12 cellular contexts compared by ENCODE assay signal in the genomic region with DNA sequence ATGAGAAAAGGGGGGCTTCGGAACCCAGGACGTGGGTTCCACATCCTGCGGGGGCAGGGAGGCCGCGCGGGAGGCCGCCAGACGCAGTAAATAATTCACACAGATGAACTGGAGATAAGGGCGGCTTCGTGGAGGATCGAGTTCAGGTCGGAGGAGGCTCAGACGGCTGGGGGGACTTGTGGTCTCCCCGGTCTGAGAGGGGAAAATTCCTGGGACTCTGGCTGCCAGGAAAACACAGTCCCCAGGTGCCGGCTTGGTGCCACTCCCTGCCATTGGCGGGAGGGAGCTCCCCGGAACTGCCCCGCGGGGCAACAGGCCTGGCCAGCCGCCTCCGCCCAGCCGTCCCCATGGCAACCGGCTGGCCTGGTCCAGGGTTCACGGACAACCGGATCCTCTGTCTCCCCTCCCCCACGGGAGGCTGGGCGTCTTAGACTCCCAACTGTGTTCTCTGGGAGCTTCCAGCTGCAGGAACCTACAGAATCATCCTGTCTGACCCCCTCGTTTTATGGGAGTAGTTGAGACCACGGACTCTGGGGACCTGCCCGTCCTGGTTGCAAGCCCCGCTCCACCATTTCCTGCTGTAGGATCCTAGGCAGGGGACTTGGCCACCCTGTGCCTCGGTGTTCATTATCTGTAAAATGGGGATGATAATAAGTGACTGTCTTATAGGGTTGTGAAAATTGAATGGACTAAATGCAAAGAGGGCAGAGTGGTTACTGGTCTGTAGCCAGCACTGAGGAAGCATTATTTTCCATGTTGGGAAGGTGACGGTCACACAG. TPM values are rescaled to one million over a fixed set of nuclear protein-coding genes. Genes with fewer than 3 reads are reported as not detected.
DNase-seq lines count a peak whose midpoint lies in the region; ATAC-seq, FAIRE-seq and TF ChIP-seq lines count a peak whose summit lies in the region.
"Had no signal": no experiment of that assay in that cellular context is flagged by ENCODE, and none has a peak within 500 bp of the region (broad histone marks: within the 10 kb centered on the region; RNA-seq: fewer than 3 reads in every experiment).

No MANE protein-coding gene starts in this region.

- H3K36me3 ChIP-seq in ES-I3 (ENCODE audit: insufficient read depth, low read length) = no peaks in the 10 kb centered on the region
- H3K36me3 ChIP-seq in RWPE2 (ENCODE audit: low read depth) = no peaks in the 10 kb centered on the region
- no peaks in the 10 kb centered on the region for H3K36me3 ChIP-seq in parathyroid adenoma (ENCODE audit: control insufficient read depth, insufficient read depth, low read length)
- H3K36me3 ChIP-seq: thyroid gland had no signal

- no peak for FAIRE-seq in HTR-8/SVneo (lab: Jason Lieb, UNC)

- DNase-seq in RWPE2 (ENCODE audit: low spot score) (no peak), left cardiac atrium (peak; percentile 53), HTR-8/SVneo (ENCODE audit: insufficient read length, low spot score) (no peak), GM19240 (ENCODE audit: insufficient read length, low spot score) (no peak)
- no peak for DNase-seq in effector CD4-positive, alpha-beta T cell
- DNase-seq: activated CD4-positive, alpha-beta T cell treated with anti-CD3 and anti-CD28 coated beads for 48 hours; dermis blood vessel endothelial cell; NCI-H1436 treated with DMSO at 0.1 percent for 48 hours had no signal

- H3K27ac ChIP-seq in RWPE2 (ENCODE audit: poor library complexity, severe bottlenecking) (no peak overlapping the region), parathyroid adenoma (peak overlapping the region; percentile 80)
- H3K27ac ChIP-seq: thyroid gland had no signal

- intact Hi-C loops in left cardiac atrium (cut with DNase I) = no loop called here

- peaks cover 2% of the 10 kb centered on the region for H3K79me2 ChIP-seq in parathyroid adenoma

- H3K4me3 ChIP-seq in RWPE2 (ENCODE audit: severe bottlenecking) = no peak overlapping the region
- peak overlapping the region; percentile 26 for H3K4me3 ChIP-seq in parathyroid adenoma (ENCODE audit: low read depth, low read length)
- H3K4me3 ChIP-seq: thyroid gland had no signal

- H2AFZ ChIP-seq in parathyroid adenoma = peak overlapping the region; percentile 74

- H3K27me3 ChIP-seq in RWPE2 (ENCODE audit: insufficient read depth, poor library complexity, severe bottlenecking) = no peaks in the 10 kb centered on the region
- H3K27me3 ChIP-seq in parathyroid adenoma (ENCODE audit: control insufficient read depth, insufficient read depth, low read length) = no peaks in the 10 kb centered on the region
- H3K27me3 ChIP-seq: thyroid gland had no signal

- H3K4me2 ChIP-seq in parathyroid adenoma (ENCODE audit: low read length) = peak overlapping the region; percentile 61

- H3K4me1 ChIP-seq in ES-I3 (ENCODE audit: insufficient read depth, low read length) (peaks cover 28% of the 10 kb centered on the region), RWPE2 (ENCODE audit: insufficient read depth, poor library complexity, severe bottlenecking) (peaks cover 18% of the 10 kb centered on the region), parathyroid adenoma (peaks cover 17% of the 10 kb centered on the region)
- H3K4me1 ChIP-seq: thyroid gland had no signal

- TF ChIP-seq CTCF in RWPE2 (IDR thresholded peaks at IDR 0.05; ENCODE audit: poor library complexity, severe bottlenecking) (no peak), parathyroid adenoma (IDR thresholded peaks at IDR 0.05) (no peak)

- ATAC-seq in RWPE2 (ENCODE audit: low read depth) (0 out of 3 replicates have a peak, but pooled peaks have one; percentile 10), left cardiac atrium (peak; percentile 39 to 59), GM21423 (IDR thresholded peaks at IDR 0.05; ENCODE audit: unreplicated experiment) (no peak)

- H3K9me3 ChIP-seq in ES-I3 (ENCODE audit: control insufficient read depth, insufficient read depth, low read length) (no peaks in the 10 kb centered on the region), RWPE2 (ENCODE audit: severe bottlenecking) (no peaks in the 10 kb centered on the region), parathyroid adenoma (ENCODE audit: control insufficient read depth, low read length) (no peaks in the 10 kb centered on the region)
- H3K9me3 ChIP-seq: thyroid gland had no signal

- H3K9ac ChIP-seq in ES-I3 (ENCODE audit: low read depth, low read length) (peak overlapping the region; percentile 38; the same call in 1 of the 2 replicates), parathyroid adenoma (no peak overlapping the region)

RNA-seq across cellular contexts. Expression of a gene that starts 9.6 kb away (rescaled TPM):
- total RNA-seq in left cardiac atrium = 10 to 100 TPM; 19.4 to 25.3 TPM

RNA-seq across cellular contexts. Expression of a gene that starts 31.5 kb away (rescaled TPM):
- 10 to 100 TPM; 32.4 to 41.0 TPM for total RNA-seq in left cardiac atrium
